In genomic region chr19:49436381-49437017, GRCh38 we compare ENCODE assay signal across 10 cellular contexts. TPM values are rescaled to one million over a fixed set of nuclear protein-coding genes. Genes with fewer than 3 reads are reported as not detected.
DNase-seq lines count a peak whose midpoint lies in the region; ATAC-seq and TF ChIP-seq lines count a peak whose summit lies in the region.
"Had no signal": no experiment of that assay in that cellular context is flagged by ENCODE, and none has a peak within 500 bp of the region (broad histone marks: within the 10 kb centered on the region; RNA-seq: fewer than 3 reads in every experiment).

No MANE protein-coding gene starts in this region.

- TF ChIP-seq POLR2A in heart left ventricle (IDR thresholded peaks at IDR 0.05), result no peak

- H3K9me3 ChIP-seq in heart left ventricle, result no peaks in the 10 kb centered on the region

- no peaks in the 10 kb centered on the region for H3K36me3 ChIP-seq in heart left ventricle
- H3K36me3 ChIP-seq: BLaER1 had no signal

- H3K4me3 ChIP-seq in heart left ventricle, result no peak overlapping the region
- H3K4me3 ChIP-seq: BLaER1, lung had no signal

- ATAC-seq in left ventricle myocardium superior (no peak), heart left ventricle (no peak), HG02798 (IDR thresholded peaks at IDR 0.05; ENCODE audit: poor library complexity, unreplicated experiment) (no peak), HG03342 (IDR thresholded peaks at IDR 0.05; ENCODE audit: unreplicated experiment) (no peak)

- intact Hi-C loops in left ventricle myocardium superior (cut with micrococcal nuclease) (no loop called here), heart left ventricle (cut with DNase I) (no loop called here)

- H3K4me1 ChIP-seq in heart left ventricle, result peaks cover 0 to 11% (median 0%) of the 10 kb centered on the region in 12 donors

- H3K27ac ChIP-seq in heart left ventricle, result no peak overlapping the region
- H3K27ac ChIP-seq: BLaER1 had no signal

- WGBS in heart left ventricle, 4 donors, result 14 to 26% (median 20%) methylated on average over 15 to 42 of the region's 42 CpGs

- DNase-seq in left ventricle myocardium superior (peak; percentile 43), heart left ventricle (no peak), iPS-NIHi7 (ENCODE audit: extremely low spot score) (peak; percentile 73), NCI-H82 treated with DMSO at 0.1 percent for 48 hours (lab: John Stamatoyannopoulos, UW; ENCODE audit: unreplicated experiment) (no peak), COLO829 (ENCODE audit: low spot score) (no peak)
- peak; percentile 75 to 81 for DNase-seq in activated T-cell treated with anti-CD3 and anti-CD28 coated beads, Interleukin-2, amount 50 U/mL, for 48 hours

- peaks cover 26 to 93% (median 87%) of the 10 kb centered on the region in 9 donors for H3K27me3 ChIP-seq in heart left ventricle

- no peak for TF ChIP-seq CTCF in heart left ventricle (IDR thresholded peaks at IDR 0.05)

RNA-seq across cellular contexts. Expression of gene SLC17A7, which starts 4.8 kb away (rescaled TPM):
- 1.4 TPM for total RNA-seq in left ventricle myocardium superior
- total RNA-seq in heart left ventricle, result 1 to 10 TPM in 4 of 9 donors, under 1 TPM in 5; 0.46 to 1.6 (median 0.89) TPM
- polyA plus RNA-seq in heart left ventricle, result 1 to 10 TPM in 1 of 2 donors, under 1 TPM in 1; 0.64 to 1.1 TPM

RNA-seq across cellular contexts. Expression of gene GFY, which starts 11.3 kb away (rescaled TPM):
- total RNA-seq in left ventricle myocardium superior (not detected), heart left ventricle (not detected)
- under 1 TPM in 1 of 2 donors, not detected in 1; 0.12 TPM for polyA plus RNA-seq in heart left ventricle
- total RNA-seq: lung had no signal
- polyA plus RNA-seq: lung had no signal

RNA-seq across cellular contexts. Expression of gene PTH2, which starts 13.3 kb away (rescaled TPM):
- total RNA-seq in left ventricle myocardium superior (not detected), heart left ventricle (not detected)
- not detected for polyA plus RNA-seq in heart left ventricle
- total RNA-seq: lung had no signal
- polyA plus RNA-seq: lung had no signal

RNA-seq across cellular contexts. Expression of gene PIH1D1, which starts 15.1 kb away (rescaled TPM):
- 29.6 TPM for total RNA-seq in left ventricle myocardium superior
- 10 to 100 TPM; 16.3 to 49.9 (median 31.1) TPM for total RNA-seq in heart left ventricle
- polyA plus RNA-seq in heart left ventricle, result 10 to 100 TPM; 22.6 to 57.6 TPM

RNA-seq across cellular contexts. Expression of gene ALDH16A1, which starts 16.5 kb away (rescaled TPM):
- total RNA-seq in left ventricle myocardium superior (11.5 TPM), heart left ventricle (10 to 100 TPM in 2 of 9 donors, 1 to 10 TPM in 7; 3.4 to 18.6 (median 8.5) TPM)
- 10 to 100 TPM in 1 of 2 donors, 1 to 10 TPM in 1; 7.3 to 11.7 TPM for polyA plus RNA-seq in heart left ventricle

Comparison
In these comparisons a context has a peak if more than half of its experiments do, and no peak if none do; other contexts are left out.
1. DNase-seq: peak in left ventricle myocardium superior (single experiment), activated T-cell treated with anti-CD3 and anti-CD28 coated beads, Interleukin-2, amount 50 U/mL, for 48 hours (2 of 2) and iPS-NIHi7 (single experiment); none in heart left ventricle (0 of 5), NCI-H82 treated with DMSO at 0.1 percent for 48 hours (single experiment) and COLO829 (single experiment).